In genomic region chrX:130906776-130907175, GRCh38 we compare ENCODE assay signal across 6 cellular contexts.
"Had no signal": no experiment of that assay in that cellular context is flagged by ENCODE, and none has a peak within 500 bp of the region (broad histone marks: within the 10 kb centered on the region; RNA-seq: fewer than 3 reads in every experiment).

No MANE protein-coding gene starts in this region.

- DNase-seq: IMR-90, KBM-7, KG1 had no signal

- H3K4me3 ChIP-seq: K562 had no signal

- ATAC-seq: K562 had no signal

- H3K27ac ChIP-seq: HL-60 had no signal

- FAIRE-seq: HTR-8/SVneo, K562 had no signal
